8 cellular contexts compared by ENCODE assay signal in genomic region chr2:241102239-241102803, GRCh38. TPM values are rescaled to one million over a fixed set of nuclear protein-coding genes. Genes with fewer than 3 reads are reported as not detected.
DNase-seq lines count a peak whose midpoint lies in the region; ATAC-seq and TF ChIP-seq lines count a peak whose summit lies in the region.

TSS of gene MTERF4 (minus strand) at chr2:241102287. CDS start at chr2:241102273, 14 bp downstream.

- peaks cover 9 to 18% of the 10 kb centered on the region in 2 donors for H3K4me1 ChIP-seq in left lung

- H3K9me3 Mint-ChIP-seq in dendritic cell treated with granulocyte-macrophage colony-stimulating factor and Interleukin-4, amounts not matched to agents 40 ng/mL and 50 ng/mL, for 4 days = no peaks in the 10 kb centered on the region

- peak within 1 kb of the TSS; percentile 80 to 85 for H3K27ac ChIP-seq in left lung

- DNase-seq in BJ (ENCODE audit: low read depth) (peak; percentile 27), GM19238 (ENCODE audit: insufficient read length, low spot score) (peak; percentile 85), NCI-H524 (lab: John Stamatoyannopoulos, UW) (peak; percentile 84), left lung (peak; percentile 88 to 97)
- DNase-seq in activated CD4-positive, alpha-beta T cell treated with anti-CD3 and anti-CD28 coated beads, Interleukin-2, amount 50 U/mL, for 4 hours = peak; percentile 80 to 84
- DNase-seq in stimulated activated CD4-positive, alpha-beta T cell treated with anti-CD3 and anti-CD28 coated beads, Interleukin-2, amount 100 ng/mL, for 48 hours = peak; percentile 82 to 86

- TF ChIP-seq CTCF in BJ (IDR thresholded peaks at IDR 0.05; ENCODE audit: insufficient read depth, low read depth, low read length) (no peak), left lung (IDR thresholded peaks at IDR 0.05) (no peak)

- ATAC-seq in HG03442 (IDR thresholded peaks at IDR 0.05; ENCODE audit: unreplicated experiment) = peak; percentile 86
- peak; percentile 98 for ATAC-seq in left lung

- peak within 1 kb of the TSS; percentile 93 for H3K4me3 Mint-ChIP-seq in dendritic cell treated with granulocyte-macrophage colony-stimulating factor and Interleukin-4, amounts not matched to agents 40 ng/mL and 50 ng/mL, for 4 days

- H3K27me3 ChIP-seq in BJ (ENCODE audit: control insufficient read depth, insufficient read depth, low read length) = no peaks in the 10 kb centered on the region
- no peaks in the 10 kb centered on the region for H3K27me3 ChIP-seq in left lung

- H3K27me3 Mint-ChIP-seq in dendritic cell treated with granulocyte-macrophage colony-stimulating factor and Interleukin-4, amounts not matched to agents 40 ng/mL and 50 ng/mL, for 4 days = no peaks in the 10 kb centered on the region

- POLR2A ChIA-PET in BJ (lab: Charles Lee) = no interaction called here

- peaks cover 40% of the 10 kb centered on the region for H3K36me3 Mint-ChIP-seq in dendritic cell treated with granulocyte-macrophage colony-stimulating factor and Interleukin-4, amounts not matched to agents 40 ng/mL and 50 ng/mL, for 4 days (ENCODE audit: low read depth)

- CTCF ChIA-PET in BJ (lab: Yijun Ruan, JAX) = interaction anchor here (0.9 to 1.4 kb wide), 2 partner anchors 24 to 188 kb away, joined by 3 to 4 read pairs; no protein-coding TSS in a partner anchor

- H3K4me1 Mint-ChIP-seq in dendritic cell treated with granulocyte-macrophage colony-stimulating factor and Interleukin-4, amounts not matched to agents 40 ng/mL and 50 ng/mL, for 4 days (ENCODE audit: low read depth) = peaks cover 25% of the 10 kb centered on the region

- intact Hi-C loops in dendritic cell treated with granulocyte-macrophage colony-stimulating factor and Interleukin-4, amounts not matched to agents 40 ng/mL and 50 ng/mL, for 4 days (cut with micrococcal nuclease) = loop anchor here (5.0 kb wide), 1 partner anchor 45 kb away; the partner anchor contains the start of gene PASK
- intact Hi-C loops in left lung (cut with DNase I) = no loop called here

- no peaks in the 10 kb centered on the region for H3K9me3 ChIP-seq in left lung

- H3K36me3 ChIP-seq in BJ (ENCODE audit: control insufficient read depth, insufficient read depth, low read length) = peaks cover 8% of the 10 kb centered on the region; the same call in 1 of the 2 replicates
- H3K36me3 ChIP-seq in left lung = peaks cover 0 to 24% of the 10 kb centered on the region in 2 donors

- peak within 1 kb of the TSS; percentile 94 for H3K4me3 ChIP-seq in BJ (ENCODE audit: low read depth, low read length)
- peak within 1 kb of the TSS; percentile 84 to 85 for H3K4me3 ChIP-seq in left lung

- peak within 1 kb of the TSS; percentile 91 for H3K27ac Mint-ChIP-seq in dendritic cell treated with granulocyte-macrophage colony-stimulating factor and Interleukin-4, amounts not matched to agents 40 ng/mL and 50 ng/mL, for 4 days

RNA-seq across cellular contexts. Expression of gene MTERF4, which starts in this region (rescaled TPM):
- 32.0 and 33.6 TPM in 2 replicates for polyA plus RNA-seq in BJ (2011; rRNA removed)
- 16.2 and 18.4 TPM in 2 replicates for polyA minus RNA-seq in BJ (2011; rRNA and poly(A)+ RNA removed)
- 10 to 100 TPM; 24.9 to 26.7 TPM for total RNA-seq in left lung

Comparison
In these comparisons a context has a peak if more than half of its experiments do, and no peak if none do; other contexts are left out.
1. Peak in every context shown above with its lines: DNase-seq, ATAC-seq, H3K4me3 ChIP-seq and H3K27ac ChIP-seq.
2. DNase-seq: peak in every context shown above with its lines; median percentile 92 in left lung; 85 in GM19238; 84 in NCI-H524; 84 in stimulated activated CD4-positive, alpha-beta T cell treated with anti-CD3 and anti-CD28 coated beads, Interleukin-2, amount 100 ng/mL, for 48 hours; 82 in activated CD4-positive, alpha-beta T cell treated with anti-CD3 and anti-CD28 coated beads, Interleukin-2, amount 50 U/mL, for 4 hours; 27 in BJ.